In the genomic region with DNA sequence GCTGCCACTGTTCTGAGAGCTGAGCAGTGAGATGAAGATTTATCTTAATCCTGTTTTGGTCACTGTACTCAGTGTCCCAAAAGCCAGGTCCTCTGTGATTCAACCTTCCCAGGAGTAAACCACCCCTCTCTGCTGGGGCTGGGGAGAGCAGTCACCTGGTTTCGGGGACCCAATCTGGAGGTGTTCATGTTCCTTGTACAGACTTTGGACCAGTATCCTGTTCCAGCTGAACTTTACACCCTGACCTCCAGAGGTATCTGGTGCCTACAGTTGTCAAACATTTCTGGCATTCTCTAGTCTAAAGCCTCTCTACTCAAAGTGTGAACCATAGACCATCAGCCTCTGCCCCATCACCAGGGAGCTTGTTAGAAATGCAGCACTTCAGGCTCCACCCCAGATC, we compare ENCODE assay signal across 1 cellular context.
A peak's percentile ranks its signal among the peaks of the same experiment; 100 is the strongest.
TF ChIP-seq lines count a peak whose summit lies in the region.

No MANE protein-coding gene starts in this region.

TF ChIP-seq in HepG2, 621 proteins besides CTCF, POLR2A, EP300 and RAD21 (continued from another document and continues in another):
- TF ChIP-seq, protein P1, sequence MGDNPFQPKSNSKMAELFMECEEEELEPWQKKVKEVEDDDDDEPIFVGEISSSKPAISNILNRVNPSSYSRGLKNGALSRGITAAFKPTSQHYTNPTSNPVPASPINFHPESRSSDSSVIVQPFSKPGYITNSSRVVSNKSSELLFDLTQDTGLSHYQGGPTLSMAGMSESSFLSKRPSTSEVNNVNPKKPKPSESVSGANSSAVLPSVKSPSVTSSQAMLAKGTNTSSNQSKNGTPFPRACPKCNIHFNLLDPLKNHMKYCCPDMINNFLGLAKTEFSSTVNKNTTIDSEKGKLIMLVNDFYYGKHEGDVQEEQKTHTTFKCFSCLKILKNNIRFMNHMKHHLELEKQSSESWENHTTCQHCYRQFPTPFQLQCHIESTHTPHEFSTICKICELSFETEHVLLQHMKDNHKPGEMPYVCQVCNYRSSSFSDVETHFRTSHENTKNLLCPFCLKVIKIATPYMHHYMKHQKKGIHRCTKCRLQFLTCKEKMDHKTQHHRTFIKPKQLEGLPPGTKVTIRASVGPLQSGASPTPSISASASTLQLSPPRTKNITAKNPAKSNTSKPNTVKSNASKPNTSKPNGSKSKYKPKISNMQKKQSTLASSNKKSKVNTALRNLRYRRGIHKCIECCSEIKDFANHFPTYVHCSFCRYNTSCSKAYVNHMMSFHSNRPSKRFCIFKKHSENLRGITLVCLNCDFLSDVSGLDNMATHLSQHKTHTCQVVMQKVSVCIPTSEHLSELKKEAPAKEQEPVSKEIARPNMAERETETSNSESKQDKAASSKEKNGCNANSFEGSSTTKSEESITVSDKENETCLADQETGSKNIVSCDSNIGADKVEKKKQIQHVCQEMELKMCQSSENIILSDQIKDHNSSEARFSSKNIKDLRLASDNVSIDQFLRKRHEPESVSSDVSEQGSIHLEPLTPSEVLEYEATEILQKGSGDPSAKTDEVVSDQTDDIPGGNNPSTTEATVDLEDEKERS (CRISPR knock-in tag; IDR thresholded peaks at IDR 0.05): 0 out of 2 replicates have a peak, but pooled peaks have one; percentile 48
- TF ChIP-seq, protein P2, sequence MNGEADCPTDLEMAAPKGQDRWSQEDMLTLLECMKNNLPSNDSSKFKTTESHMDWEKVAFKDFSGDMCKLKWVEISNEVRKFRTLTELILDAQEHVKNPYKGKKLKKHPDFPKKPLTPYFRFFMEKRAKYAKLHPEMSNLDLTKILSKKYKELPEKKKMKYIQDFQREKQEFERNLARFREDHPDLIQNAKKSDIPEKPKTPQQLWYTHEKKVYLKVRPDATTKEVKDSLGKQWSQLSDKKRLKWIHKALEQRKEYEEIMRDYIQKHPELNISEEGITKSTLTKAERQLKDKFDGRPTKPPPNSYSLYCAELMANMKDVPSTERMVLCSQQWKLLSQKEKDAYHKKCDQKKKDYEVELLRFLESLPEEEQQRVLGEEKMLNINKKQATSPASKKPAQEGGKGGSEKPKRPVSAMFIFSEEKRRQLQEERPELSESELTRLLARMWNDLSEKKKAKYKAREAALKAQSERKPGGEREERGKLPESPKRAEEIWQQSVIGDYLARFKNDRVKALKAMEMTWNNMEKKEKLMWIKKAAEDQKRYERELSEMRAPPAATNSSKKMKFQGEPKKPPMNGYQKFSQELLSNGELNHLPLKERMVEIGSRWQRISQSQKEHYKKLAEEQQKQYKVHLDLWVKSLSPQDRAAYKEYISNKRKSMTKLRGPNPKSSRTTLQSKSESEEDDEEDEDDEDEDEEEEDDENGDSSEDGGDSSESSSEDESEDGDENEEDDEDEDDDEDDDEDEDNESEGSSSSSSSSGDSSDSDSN (CRISPR knock-in tag; IDR thresholded peaks at IDR 0.05): no peak
- TF ChIP-seq CENPT (CRISPR knock-in tag; IDR thresholded peaks at IDR 0.05; ENCODE audit: low read depth) (no peak), NFIB (CRISPR knock-in tag; IDR thresholded peaks at IDR 0.05; ENCODE audit: borderline replicate concordance) (no peak), HOXD1 (CRISPR knock-in tag; IDR thresholded peaks at IDR 0.05) (no peak), REPIN1 (CRISPR knock-in tag; IDR thresholded peaks at IDR 0.05; ENCODE audit: borderline replicate concordance, low read depth) (no peak), FOXK2 (IDR thresholded peaks at IDR 0.05) (no peak), U2AF2 (IDR thresholded peaks at IDR 0.05; ENCODE audit: low read depth, low read length) (no peak), HES4 (CRISPR knock-in tag; IDR thresholded peaks at IDR 0.05; ENCODE audit: borderline replicate concordance) (no peak), ZNF121 (CRISPR knock-in tag; IDR thresholded peaks at IDR 0.05) (no peak), EZH2 (conservative IDR thresholded peaks at IDR 0.05; ENCODE audit: low read depth, low read length) (no peak), ZFP36 (IDR thresholded peaks at IDR 0.05; ENCODE audit: borderline replicate concordance, low read depth, low read length, partially characterized antibody) (no peak), SUZ12 (IDR thresholded peaks at IDR 0.05; ENCODE audit: low read depth, low read length) (no peak), HIVEP1 (CRISPR knock-in tag; IDR thresholded peaks at IDR 0.05) (no peak), SRSF9 (IDR thresholded peaks at IDR 0.05; ENCODE audit: borderline replicate concordance, insufficient read depth, low read depth, low read length, poor library complexity, severe bottlenecking) (no peak), SNAPC2 (CRISPR knock-in tag; IDR thresholded peaks at IDR 0.05) (no peak), ZNF30 (CRISPR knock-in tag; IDR thresholded peaks at IDR 0.05) (no peak), ZNF776 (CRISPR knock-in tag; IDR thresholded peaks at IDR 0.05) (no peak), ZNF24 (IDR thresholded peaks at IDR 0.05) (no peak), ATF1 (CRISPR knock-in tag; IDR thresholded peaks at IDR 0.05) (no peak), REL (CRISPR knock-in tag; conservative IDR thresholded peaks at IDR 0.05) (no peak), ZNF724P (CRISPR knock-in tag; IDR thresholded peaks at IDR 0.05; ENCODE audit: borderline replicate concordance) (no peak), ZNF138 (CRISPR knock-in tag; IDR thresholded peaks at IDR 0.05; ENCODE audit: low read depth) (no peak), ZSCAN22 (CRISPR knock-in tag; IDR thresholded peaks at IDR 0.05) (no peak), KDM6A (CRISPR knock-in tag; IDR thresholded peaks at IDR 0.05; ENCODE audit: low read depth) (peak; percentile 48; the same call in 1 of the 2 replicates), ZNF616 (CRISPR knock-in tag; IDR thresholded peaks at IDR 0.05; ENCODE audit: low read depth) (no peak), ZNF383 (CRISPR knock-in tag; IDR thresholded peaks at IDR 0.05; ENCODE audit: borderline replicate concordance) (no peak), ZKSCAN8 (CRISPR knock-in tag; IDR thresholded peaks at IDR 0.05; ENCODE audit: borderline replicate concordance) (peak; percentile 29; the same call in 1 of the 2 replicates), ZSCAN30 (CRISPR knock-in tag; IDR thresholded peaks at IDR 0.05) (no peak)
- TF ChIP-seq, protein P3, sequence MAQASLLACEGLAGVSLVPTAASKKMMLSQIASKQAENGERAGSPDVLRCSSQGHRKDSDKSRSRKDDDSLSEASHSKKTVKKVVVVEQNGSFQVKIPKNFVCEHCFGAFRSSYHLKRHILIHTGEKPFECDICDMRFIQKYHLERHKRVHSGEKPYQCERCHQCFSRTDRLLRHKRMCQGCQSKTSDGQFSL (CRISPR knock-in tag; IDR thresholded peaks at IDR 0.05): no peak
- TF ChIP-seq, protein P4, sequence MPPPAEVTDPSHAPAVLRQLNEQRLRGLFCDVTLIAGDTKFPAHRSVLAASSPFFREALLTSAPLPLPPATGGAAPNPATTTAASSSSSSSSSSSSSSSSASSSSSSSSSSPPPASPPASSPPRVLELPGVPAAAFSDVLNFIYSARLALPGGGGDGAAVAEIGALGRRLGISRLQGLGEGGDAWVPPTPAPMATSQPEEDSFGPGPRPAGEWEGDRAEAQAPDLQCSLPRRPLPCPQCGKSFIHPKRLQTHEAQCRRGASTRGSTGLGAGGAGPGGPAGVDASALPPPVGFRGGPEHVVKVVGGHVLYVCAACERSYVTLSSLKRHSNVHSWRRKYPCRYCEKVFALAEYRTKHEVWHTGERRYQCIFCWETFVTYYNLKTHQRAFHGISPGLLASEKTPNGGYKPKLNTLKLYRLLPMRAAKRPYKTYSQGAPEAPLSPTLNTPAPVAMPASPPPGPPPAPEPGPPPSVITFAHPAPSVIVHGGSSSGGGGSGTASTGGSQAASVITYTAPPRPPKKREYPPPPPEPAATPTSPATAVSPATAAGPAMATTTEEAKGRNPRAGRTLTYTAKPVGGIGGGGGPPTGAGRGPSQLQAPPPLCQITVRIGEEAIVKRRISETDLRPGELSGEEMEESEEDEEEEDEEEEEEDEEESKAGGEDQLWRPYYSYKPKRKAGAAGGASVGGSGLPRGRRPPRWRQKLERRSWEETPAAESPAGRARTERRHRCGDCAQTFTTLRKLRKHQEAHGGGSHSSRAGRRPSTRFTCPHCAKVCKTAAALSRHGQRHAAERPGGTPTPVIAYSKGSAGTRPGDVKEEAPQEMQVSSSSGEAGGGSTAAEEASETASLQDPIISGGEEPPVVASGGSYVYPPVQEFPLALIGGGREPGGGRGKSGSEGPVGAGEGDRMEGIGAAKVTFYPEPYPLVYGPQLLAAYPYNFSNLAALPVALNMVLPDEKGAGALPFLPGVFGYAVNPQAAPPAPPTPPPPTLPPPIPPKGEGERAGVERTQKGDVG (CRISPR knock-in tag; IDR thresholded peaks at IDR 0.05; ENCODE audit: borderline replicate concordance): no peak
- TF ChIP-seq, protein P5, sequence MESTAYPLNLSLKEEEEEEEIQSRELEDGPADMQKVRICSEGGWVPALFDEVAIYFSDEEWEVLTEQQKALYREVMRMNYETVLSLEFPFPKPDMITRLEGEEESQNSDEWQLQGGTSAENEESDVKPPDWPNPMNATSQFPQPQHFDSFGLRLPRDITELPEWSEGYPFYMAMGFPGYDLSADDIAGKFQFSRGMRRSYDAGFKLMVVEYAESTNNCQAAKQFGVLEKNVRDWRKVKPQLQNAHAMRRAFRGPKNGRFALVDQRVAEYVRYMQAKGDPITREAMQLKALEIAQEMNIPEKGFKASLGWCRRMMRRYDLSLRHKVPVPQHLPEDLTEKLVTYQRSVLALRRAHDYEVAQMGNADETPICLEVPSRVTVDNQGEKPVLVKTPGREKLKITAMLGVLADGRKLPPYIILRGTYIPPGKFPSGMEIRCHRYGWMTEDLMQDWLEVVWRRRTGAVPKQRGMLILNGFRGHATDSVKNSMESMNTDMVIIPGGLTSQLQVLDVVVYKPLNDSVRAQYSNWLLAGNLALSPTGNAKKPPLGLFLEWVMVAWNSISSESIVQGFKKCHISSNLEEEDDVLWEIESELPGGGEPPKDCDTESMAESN (CRISPR knock-in tag; conservative IDR thresholded peaks at IDR 0.05): no peak
- TF ChIP-seq, protein P6, sequence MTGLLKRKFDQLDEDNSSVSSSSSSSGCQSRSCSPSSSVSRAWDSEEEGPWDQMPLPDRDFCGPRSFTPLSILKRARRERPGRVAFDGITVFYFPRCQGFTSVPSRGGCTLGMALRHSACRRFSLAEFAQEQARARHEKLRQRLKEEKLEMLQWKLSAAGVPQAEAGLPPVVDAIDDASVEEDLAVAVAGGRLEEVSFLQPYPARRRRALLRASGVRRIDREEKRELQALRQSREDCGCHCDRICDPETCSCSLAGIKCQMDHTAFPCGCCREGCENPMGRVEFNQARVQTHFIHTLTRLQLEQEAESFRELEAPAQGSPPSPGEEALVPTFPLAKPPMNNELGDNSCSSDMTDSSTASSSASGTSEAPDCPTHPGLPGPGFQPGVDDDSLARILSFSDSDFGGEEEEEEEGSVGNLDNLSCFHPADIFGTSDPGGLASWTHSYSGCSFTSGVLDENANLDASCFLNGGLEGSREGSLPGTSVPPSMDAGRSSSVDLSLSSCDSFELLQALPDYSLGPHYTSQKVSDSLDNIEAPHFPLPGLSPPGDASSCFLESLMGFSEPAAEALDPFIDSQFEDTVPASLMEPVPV (CRISPR knock-in tag; IDR thresholded peaks at IDR 0.05): no peak
- TF ChIP-seq, protein P7, sequence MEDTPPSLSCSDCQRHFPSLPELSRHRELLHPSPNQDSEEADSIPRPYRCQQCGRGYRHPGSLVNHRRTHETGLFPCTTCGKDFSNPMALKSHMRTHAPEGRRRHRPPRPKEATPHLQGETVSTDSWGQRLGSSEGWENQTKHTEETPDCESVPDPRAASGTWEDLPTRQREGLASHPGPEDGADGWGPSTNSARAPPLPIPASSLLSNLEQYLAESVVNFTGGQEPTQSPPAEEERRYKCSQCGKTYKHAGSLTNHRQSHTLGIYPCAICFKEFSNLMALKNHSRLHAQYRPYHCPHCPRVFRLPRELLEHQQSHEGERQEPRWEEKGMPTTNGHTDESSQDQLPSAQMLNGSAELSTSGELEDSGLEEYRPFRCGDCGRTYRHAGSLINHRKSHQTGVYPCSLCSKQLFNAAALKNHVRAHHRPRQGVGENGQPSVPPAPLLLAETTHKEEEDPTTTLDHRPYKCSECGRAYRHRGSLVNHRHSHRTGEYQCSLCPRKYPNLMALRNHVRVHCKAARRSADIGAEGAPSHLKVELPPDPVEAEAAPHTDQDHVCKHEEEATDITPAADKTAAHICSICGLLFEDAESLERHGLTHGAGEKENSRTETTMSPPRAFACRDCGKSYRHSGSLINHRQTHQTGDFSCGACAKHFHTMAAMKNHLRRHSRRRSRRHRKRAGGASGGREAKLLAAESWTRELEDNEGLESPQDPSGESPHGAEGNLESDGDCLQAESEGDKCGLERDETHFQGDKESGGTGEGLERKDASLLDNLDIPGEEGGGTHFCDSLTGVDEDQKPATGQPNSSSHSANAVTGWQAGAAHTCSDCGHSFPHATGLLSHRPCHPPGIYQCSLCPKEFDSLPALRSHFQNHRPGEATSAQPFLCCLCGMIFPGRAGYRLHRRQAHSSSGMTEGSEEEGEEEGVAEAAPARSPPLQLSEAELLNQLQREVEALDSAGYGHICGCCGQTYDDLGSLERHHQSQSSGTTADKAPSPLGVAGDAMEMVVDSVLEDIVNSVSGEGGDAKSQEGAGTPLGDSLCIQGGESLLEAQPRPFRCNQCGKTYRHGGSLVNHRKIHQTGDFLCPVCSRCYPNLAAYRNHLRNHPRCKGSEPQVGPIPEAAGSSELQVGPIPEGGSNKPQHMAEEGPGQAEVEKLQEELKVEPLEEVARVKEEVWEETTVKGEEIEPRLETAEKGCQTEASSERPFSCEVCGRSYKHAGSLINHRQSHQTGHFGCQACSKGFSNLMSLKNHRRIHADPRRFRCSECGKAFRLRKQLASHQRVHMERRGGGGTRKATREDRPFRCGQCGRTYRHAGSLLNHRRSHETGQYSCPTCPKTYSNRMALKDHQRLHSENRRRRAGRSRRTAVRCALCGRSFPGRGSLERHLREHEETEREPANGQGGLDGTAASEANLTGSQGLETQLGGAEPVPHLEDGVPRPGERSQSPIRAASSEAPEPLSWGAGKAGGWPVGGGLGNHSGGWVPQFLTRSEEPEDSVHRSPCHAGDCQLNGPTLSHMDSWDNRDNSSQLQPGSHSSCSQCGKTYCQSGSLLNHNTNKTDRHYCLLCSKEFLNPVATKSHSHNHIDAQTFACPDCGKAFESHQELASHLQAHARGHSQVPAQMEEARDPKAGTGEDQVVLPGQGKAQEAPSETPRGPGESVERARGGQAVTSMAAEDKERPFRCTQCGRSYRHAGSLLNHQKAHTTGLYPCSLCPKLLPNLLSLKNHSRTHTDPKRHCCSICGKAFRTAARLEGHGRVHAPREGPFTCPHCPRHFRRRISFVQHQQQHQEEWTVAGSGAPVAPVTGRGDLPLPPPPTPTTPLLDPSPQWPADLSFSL (CRISPR knock-in tag; IDR thresholded peaks at IDR 0.05): no peak
